In genomic region chr16:3696425-3697218, GRCh38 we compare ENCODE assay signal across 1 cellular context.
TF ChIP-seq lines count a peak whose summit lies in the region.

No MANE protein-coding gene starts in this region.

TF ChIP-seq in SK-N-SH, 30 proteins besides CTCF, POLR2A, EP300 and RAD21 (continued from another document):
- no peak for TF ChIP-seq USF2 (IDR thresholded peaks at IDR 0.05; ENCODE audit: borderline replicate concordance, low read depth, low read length)
- TF ChIP-seq GATA2 (CRISPR knock-in tag; IDR thresholded peaks at IDR 0.05) = no peak
- peak; percentile 17; the same call in 1 of the 2 replicates for TF ChIP-seq POLR2AphosphoS5 (IDR thresholded peaks at IDR 0.05; ENCODE audit: low read depth, low read length)
- TF ChIP-seq PBX3 (IDR thresholded peaks at IDR 0.05) = no peak
- no peak for TF ChIP-seq FOXJ3 (CRISPR knock-in tag; IDR thresholded peaks at IDR 0.05)
- peak; percentile 66; the same call in 1 of the 2 replicates for TF ChIP-seq TEAD4 (IDR thresholded peaks at IDR 0.05; ENCODE audit: borderline replicate concordance, insufficient read depth)
- 0 out of 2 replicates have a peak, but pooled peaks have one; percentile 21 for TF ChIP-seq MAX (IDR thresholded peaks at IDR 0.05; ENCODE audit: low read depth)
- no peak for TF ChIP-seq TAF1 (IDR thresholded peaks at IDR 0.05; ENCODE audit: borderline replicate concordance, low read depth, low read length)
- peak; percentile 50; the same call in 1 of the 2 replicates for TF ChIP-seq TCF12 (IDR thresholded peaks at IDR 0.05)
- TF ChIP-seq IRF3 (IDR thresholded peaks at IDR 0.05; ENCODE audit: low read depth, low read length) = no peak
TF ChIP-seq in SK-N-SH: peak in this region for 7.
